Comparison of ENCODE assay signal across 12 cellular contexts in genomic region chr2:238929242-238930081, GRCh38.
A peak's percentile ranks its signal among the peaks of the same experiment; 100 is the strongest.
DNase-seq lines count a peak whose midpoint lies in the region; ATAC-seq, FAIRE-seq and TF ChIP-seq lines count a peak whose summit lies in the region.
"Had no signal": no experiment of that assay in that cellular context is flagged by ENCODE, and none has a peak within 500 bp of the region (broad histone marks: within the 10 kb centered on the region; RNA-seq: fewer than 3 reads in every experiment).

No MANE protein-coding gene starts in this region.

- H3K27ac Mint-ChIP-seq in HFFc6 (peak overlapping the region; percentile 62), natural killer cell (no peak overlapping the region)
- H3K27ac Mint-ChIP-seq: activated naive CD8-positive, alpha-beta T cell treated with anti-CD3 and anti-CD28 coated beads, Interleukin-2, amount 10 ng/mL, durations not matched to agents 7 days and 5 days; memory B cell had no signal

- ATAC-seq in natural killer cell, result no peak
- no peak for ATAC-seq in GM18861 (IDR thresholded peaks at IDR 0.05; ENCODE audit: unreplicated experiment)

- TF ChIP-seq CTCF in HFFc6 (IDR thresholded peaks at IDR 0.05), result no peak
- TF ChIP-seq CTCF in coronary artery (IDR thresholded peaks at IDR 0.05), result no peak
- no peak for TF ChIP-seq CTCF in hepatocyte (IDR thresholded peaks at IDR 0.05; ENCODE audit: poor library complexity)
- no peak for TF ChIP-seq CTCF in natural killer cell (IDR thresholded peaks at IDR 0.05)

- FAIRE-seq in HTR-8/SVneo (lab: Jason Lieb, UNC), result no peak

- peak overlapping the region; percentile 32 to 79 for H3K27ac ChIP-seq in coronary artery
- peak overlapping the region; percentile 2 for H3K27ac ChIP-seq in hepatocyte

- H3K27me3 Mint-ChIP-seq in HFFc6 (ENCODE audit: insufficient read depth) (peaks cover 5% of the 10 kb centered on the region), natural killer cell (ENCODE audit: low read depth in 2 of 2) (peaks cover 27 to 34% of the 10 kb centered on the region in 2 donors)

- no peaks in the 10 kb centered on the region for H4K20me1 ChIP-seq in hepatocyte (ENCODE audit: insufficient read depth, poor library complexity, severe bottlenecking)

- no peaks in the 10 kb centered on the region for H3K79me2 ChIP-seq in hepatocyte

- no peaks in the 10 kb centered on the region for H3K9me2 ChIP-seq in hepatocyte (replicated peaks; ENCODE audit: insufficient read depth)

- no peaks in the 10 kb centered on the region for H3K9me3 ChIP-seq in hepatocyte (ENCODE audit: low read depth)

- H2AFZ ChIP-seq in hepatocyte, result no peak overlapping the region

- H3K4me1 Mint-ChIP-seq in HFFc6 (ENCODE audit: low read depth) (peaks cover 16% of the 10 kb centered on the region), natural killer cell (no peaks in the 10 kb centered on the region)
- H3K4me1 Mint-ChIP-seq: activated naive CD8-positive, alpha-beta T cell treated with anti-CD3 and anti-CD28 coated beads, Interleukin-2, amount 10 ng/mL, durations not matched to agents 7 days and 5 days; memory B cell had no signal

- H3K36me3 ChIP-seq in hepatocyte (replicated peaks; ENCODE audit: insufficient read depth, low read depth) (no peaks in the 10 kb centered on the region), H7 (replicated peaks; ENCODE audit: control insufficient read depth, insufficient read depth, low read length) (no peaks in the 10 kb centered on the region)

- H3K36me3 Mint-ChIP-seq in HFFc6 (ENCODE audit: low read depth) (peaks cover 8% of the 10 kb centered on the region), natural killer cell (no peaks in the 10 kb centered on the region)
- H3K36me3 Mint-ChIP-seq: activated naive CD8-positive, alpha-beta T cell treated with anti-CD3 and anti-CD28 coated beads, Interleukin-2, amount 10 ng/mL, durations not matched to agents 7 days and 5 days; memory B cell had no signal

- H3K4me3 Mint-ChIP-seq in HFFc6 (peak overlapping the region; percentile 29; the same call in 1 of the 2 replicates), natural killer cell (no peak overlapping the region)
- H3K4me3 Mint-ChIP-seq: activated naive CD8-positive, alpha-beta T cell treated with anti-CD3 and anti-CD28 coated beads, Interleukin-2, amount 10 ng/mL, durations not matched to agents 7 days and 5 days; memory B cell had no signal

- no peaks in the 10 kb centered on the region for H3K4me1 ChIP-seq in hepatocyte (ENCODE audit: insufficient read depth)

- H3K27me3 ChIP-seq in hepatocyte (no peaks in the 10 kb centered on the region), H7 (ENCODE audit: control insufficient read depth, insufficient read depth, low read length) (no peaks in the 10 kb centered on the region)

- H3K9me3 Mint-ChIP-seq in HFFc6 (peaks cover 13% of the 10 kb centered on the region), natural killer cell (no peaks in the 10 kb centered on the region)
- H3K9me3 Mint-ChIP-seq: activated naive CD8-positive, alpha-beta T cell treated with anti-CD3 and anti-CD28 coated beads, Interleukin-2, amount 10 ng/mL, durations not matched to agents 7 days and 5 days had no signal

- intact Hi-C loops in natural killer cell (cut with micrococcal nuclease), result no loop called here

- DNase-seq in HFFc6 (peak; percentile 52), coronary artery (ENCODE audit: low spot score) (peak; percentile 84), hepatocyte (ENCODE audit: low spot score) (no peak), skeletal muscle cell (ENCODE audit: low read depth) (peak; percentile 45), natural killer cell (no peak), HTR-8/SVneo (ENCODE audit: insufficient read length, low spot score) (no peak), H7 (no peak)
- DNase-seq: activated CD4-positive, alpha-beta T cell treated with anti-CD3 and anti-CD28 coated beads for 48 hours; activated naive CD8-positive, alpha-beta T cell treated with anti-CD3 and anti-CD28 coated beads, Interleukin-2, amount 10 ng/mL, durations not matched to agents 7 days and 5 days; NCI-H2029 had no signal

- H3K4me3 ChIP-seq in coronary artery (peak overlapping the region; percentile 29), hepatocyte (no peak overlapping the region), skeletal muscle cell (ENCODE audit: low read depth, low read length) (no peak overlapping the region), H7 (ENCODE audit: insufficient read depth, low read depth, low read length) (no peak overlapping the region)

- 69% methylated on average over 12 of the region's 12 CpGs for WGBS in hepatocyte (ENCODE audit: low lambda C conversion rate, missing lambda C conversion rate)

- no peak overlapping the region for H3K4me2 ChIP-seq in hepatocyte

Comparison
In these comparisons a context has a peak if more than half of its experiments do, and no peak if none do; other contexts are left out.
1. DNase-seq: peak in HFFc6 (single experiment), coronary artery (single experiment) and skeletal muscle cell (single experiment); none in hepatocyte (single experiment), natural killer cell (single experiment), HTR-8/SVneo (single experiment) and H7 (single experiment).